1 cellular context compared by ENCODE assay signal in the genomic region with DNA sequence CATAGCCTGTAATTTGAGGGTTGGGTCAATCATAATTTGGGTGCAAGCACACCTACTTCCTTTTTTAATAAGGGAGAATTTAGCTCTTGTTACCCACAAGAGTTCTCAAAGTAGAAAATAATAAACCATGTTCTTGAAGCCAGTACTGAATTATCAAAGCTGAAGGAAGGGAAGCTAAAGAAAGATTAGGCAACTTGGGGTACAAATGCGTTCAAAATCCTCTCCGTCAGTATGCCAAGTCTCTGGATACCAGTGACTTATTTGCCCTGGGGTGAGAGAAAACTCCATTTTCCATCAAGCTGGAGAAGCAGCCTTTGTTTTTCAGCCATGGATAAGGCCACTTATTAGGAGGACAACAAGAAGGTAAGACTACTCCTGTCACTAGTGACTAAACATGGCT.
A peak's percentile ranks its signal among the peaks of the same experiment; 100 is the strongest.
TF ChIP-seq lines count a peak whose summit lies in the region.

No MANE protein-coding gene starts in this region.

TF ChIP-seq in K562, 482 proteins besides CTCF, POLR2A, EP300 and RAD21 (continues in another document):
- no peak for TF ChIP-seq ZNF174 (CRISPR knock-in tag; IDR thresholded peaks at IDR 0.05)
- TF ChIP-seq ZNF766 (CRISPR knock-in tag; conservative IDR thresholded peaks at IDR 0.05) = peak; percentile 15; the same call in 1 of the 2 replicates
- TF ChIP-seq, protein P1, sequence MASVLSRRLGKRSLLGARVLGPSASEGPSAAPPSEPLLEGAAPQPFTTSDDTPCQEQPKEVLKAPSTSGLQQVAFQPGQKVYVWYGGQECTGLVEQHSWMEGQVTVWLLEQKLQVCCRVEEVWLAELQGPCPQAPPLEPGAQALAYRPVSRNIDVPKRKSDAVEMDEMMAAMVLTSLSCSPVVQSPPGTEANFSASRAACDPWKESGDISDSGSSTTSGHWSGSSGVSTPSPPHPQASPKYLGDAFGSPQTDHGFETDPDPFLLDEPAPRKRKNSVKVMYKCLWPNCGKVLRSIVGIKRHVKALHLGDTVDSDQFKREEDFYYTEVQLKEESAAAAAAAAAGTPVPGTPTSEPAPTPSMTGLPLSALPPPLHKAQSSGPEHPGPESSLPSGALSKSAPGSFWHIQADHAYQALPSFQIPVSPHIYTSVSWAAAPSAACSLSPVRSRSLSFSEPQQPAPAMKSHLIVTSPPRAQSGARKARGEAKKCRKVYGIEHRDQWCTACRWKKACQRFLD (CRISPR knock-in tag; IDR thresholded peaks at IDR 0.05) = peak; percentile 9; the same call in 1 of the 2 replicates
- no peak for TF ChIP-seq NFYB (IDR thresholded peaks at IDR 0.05; ENCODE audit: extremely low read depth, insufficient read length)
- TF ChIP-seq, protein P2, sequence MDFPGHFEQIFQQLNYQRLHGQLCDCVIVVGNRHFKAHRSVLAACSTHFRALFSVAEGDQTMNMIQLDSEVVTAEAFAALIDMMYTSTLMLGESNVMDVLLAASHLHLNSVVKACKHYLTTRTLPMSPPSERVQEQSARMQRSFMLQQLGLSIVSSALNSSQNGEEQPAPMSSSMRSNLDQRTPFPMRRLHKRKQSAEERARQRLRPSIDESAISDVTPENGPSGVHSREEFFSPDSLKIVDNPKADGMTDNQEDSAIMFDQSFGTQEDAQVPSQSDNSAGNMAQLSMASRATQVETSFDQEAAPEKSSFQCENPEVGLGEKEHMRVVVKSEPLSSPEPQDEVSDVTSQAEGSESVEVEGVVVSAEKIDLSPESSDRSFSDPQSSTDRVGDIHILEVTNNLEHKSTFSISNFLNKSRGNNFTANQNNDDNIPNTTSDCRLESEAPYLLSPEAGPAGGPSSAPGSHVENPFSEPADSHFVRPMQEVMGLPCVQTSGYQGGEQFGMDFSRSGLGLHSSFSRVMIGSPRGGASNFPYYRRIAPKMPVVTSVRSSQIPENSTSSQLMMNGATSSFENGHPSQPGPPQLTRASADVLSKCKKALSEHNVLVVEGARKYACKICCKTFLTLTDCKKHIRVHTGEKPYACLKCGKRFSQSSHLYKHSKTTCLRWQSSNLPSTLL (IDR thresholded peaks at IDR 0.05) = no peak
- no peak for TF ChIP-seq NFE2 (IDR thresholded peaks at IDR 0.05; ENCODE audit: low read depth)
- TF ChIP-seq CEBPG (CRISPR knock-in tag; IDR thresholded peaks at IDR 0.05) = no peak
- TF ChIP-seq CEBPG (tag; conservative IDR thresholded peaks at IDR 0.05 in 1 of 2, IDR thresholded peaks at IDR 0.05 in 1 of 2) = 0 out of 4 replicates have a peak, but pooled peaks of 1 of the 2 experiments have one; percentile 3
- TF ChIP-seq, protein P3, sequence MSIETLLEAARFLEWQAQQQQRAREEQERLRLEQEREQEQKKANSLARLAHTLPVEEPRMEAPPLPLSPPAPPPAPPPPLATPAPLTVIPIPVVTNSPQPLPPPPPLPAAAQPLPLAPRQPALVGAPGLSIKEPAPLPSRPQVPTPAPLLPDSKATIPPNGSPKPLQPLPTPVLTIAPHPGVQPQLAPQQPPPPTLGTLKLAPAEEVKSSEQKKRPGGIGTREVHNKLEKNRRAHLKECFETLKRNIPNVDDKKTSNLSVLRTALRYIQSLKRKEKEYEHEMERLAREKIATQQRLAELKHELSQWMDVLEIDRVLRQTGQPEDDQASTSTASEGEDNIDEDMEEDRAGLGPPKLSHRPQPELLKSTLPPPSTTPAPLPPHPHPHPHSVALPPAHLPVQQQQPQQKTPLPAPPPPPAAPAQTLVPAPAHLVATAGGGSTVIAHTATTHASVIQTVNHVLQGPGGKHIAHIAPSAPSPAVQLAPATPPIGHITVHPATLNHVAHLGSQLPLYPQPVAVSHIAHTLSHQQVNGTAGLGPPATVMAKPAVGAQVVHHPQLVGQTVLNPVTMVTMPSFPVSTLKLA (conservative IDR thresholded peaks at IDR 0.05) = no peak
- no peak for TF ChIP-seq RBM34 (IDR thresholded peaks at IDR 0.05; ENCODE audit: borderline replicate concordance, insufficient read depth, low read length)
- TF ChIP-seq PURB (CRISPR knock-in tag; IDR thresholded peaks at IDR 0.05; ENCODE audit: low read depth) = no peak
- no peak for TF ChIP-seq MAFF (IDR thresholded peaks at IDR 0.05; ENCODE audit: low read length)
- no peak for TF ChIP-seq TRIM24 (IDR thresholded peaks at IDR 0.05)
- TF ChIP-seq, protein P4, sequence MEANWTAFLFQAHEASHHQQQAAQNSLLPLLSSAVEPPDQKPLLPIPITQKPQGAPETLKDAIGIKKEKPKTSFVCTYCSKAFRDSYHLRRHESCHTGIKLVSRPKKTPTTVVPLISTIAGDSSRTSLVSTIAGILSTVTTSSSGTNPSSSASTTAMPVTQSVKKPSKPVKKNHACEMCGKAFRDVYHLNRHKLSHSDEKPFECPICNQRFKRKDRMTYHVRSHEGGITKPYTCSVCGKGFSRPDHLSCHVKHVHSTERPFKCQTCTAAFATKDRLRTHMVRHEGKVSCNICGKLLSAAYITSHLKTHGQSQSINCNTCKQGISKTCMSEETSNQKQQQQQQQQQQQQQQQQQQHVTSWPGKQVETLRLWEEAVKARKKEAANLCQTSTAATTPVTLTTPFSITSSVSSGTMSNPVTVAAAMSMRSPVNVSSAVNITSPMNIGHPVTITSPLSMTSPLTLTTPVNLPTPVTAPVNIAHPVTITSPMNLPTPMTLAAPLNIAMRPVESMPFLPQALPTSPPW (CRISPR knock-in tag; IDR thresholded peaks at IDR 0.05) = peak; percentile 20
- TF ChIP-seq, protein P5, sequence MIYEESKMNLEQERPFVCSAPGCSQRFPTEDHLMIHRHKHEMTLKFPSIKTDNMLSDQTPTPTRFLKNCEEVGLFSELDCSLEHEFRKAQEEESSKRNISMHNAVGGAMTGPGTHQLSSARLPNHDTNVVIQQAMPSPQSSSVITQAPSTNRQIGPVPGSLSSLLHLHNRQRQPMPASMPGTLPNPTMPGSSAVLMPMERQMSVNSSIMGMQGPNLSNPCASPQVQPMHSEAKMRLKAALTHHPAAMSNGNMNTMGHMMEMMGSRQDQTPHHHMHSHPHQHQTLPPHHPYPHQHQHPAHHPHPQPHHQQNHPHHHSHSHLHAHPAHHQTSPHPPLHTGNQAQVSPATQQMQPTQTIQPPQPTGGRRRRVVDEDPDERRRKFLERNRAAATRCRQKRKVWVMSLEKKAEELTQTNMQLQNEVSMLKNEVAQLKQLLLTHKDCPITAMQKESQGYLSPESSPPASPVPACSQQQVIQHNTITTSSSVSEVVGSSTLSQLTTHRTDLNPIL (CRISPR knock-in tag; IDR thresholded peaks at IDR 0.05) = no peak
- TF ChIP-seq NFXL1 (CRISPR knock-in tag; IDR thresholded peaks at IDR 0.05) = no peak
- no peak for TF ChIP-seq BDP1 (IDR thresholded peaks at IDR 0.05; ENCODE audit: insufficient read depth, insufficient read length)
- TF ChIP-seq, protein P6, sequence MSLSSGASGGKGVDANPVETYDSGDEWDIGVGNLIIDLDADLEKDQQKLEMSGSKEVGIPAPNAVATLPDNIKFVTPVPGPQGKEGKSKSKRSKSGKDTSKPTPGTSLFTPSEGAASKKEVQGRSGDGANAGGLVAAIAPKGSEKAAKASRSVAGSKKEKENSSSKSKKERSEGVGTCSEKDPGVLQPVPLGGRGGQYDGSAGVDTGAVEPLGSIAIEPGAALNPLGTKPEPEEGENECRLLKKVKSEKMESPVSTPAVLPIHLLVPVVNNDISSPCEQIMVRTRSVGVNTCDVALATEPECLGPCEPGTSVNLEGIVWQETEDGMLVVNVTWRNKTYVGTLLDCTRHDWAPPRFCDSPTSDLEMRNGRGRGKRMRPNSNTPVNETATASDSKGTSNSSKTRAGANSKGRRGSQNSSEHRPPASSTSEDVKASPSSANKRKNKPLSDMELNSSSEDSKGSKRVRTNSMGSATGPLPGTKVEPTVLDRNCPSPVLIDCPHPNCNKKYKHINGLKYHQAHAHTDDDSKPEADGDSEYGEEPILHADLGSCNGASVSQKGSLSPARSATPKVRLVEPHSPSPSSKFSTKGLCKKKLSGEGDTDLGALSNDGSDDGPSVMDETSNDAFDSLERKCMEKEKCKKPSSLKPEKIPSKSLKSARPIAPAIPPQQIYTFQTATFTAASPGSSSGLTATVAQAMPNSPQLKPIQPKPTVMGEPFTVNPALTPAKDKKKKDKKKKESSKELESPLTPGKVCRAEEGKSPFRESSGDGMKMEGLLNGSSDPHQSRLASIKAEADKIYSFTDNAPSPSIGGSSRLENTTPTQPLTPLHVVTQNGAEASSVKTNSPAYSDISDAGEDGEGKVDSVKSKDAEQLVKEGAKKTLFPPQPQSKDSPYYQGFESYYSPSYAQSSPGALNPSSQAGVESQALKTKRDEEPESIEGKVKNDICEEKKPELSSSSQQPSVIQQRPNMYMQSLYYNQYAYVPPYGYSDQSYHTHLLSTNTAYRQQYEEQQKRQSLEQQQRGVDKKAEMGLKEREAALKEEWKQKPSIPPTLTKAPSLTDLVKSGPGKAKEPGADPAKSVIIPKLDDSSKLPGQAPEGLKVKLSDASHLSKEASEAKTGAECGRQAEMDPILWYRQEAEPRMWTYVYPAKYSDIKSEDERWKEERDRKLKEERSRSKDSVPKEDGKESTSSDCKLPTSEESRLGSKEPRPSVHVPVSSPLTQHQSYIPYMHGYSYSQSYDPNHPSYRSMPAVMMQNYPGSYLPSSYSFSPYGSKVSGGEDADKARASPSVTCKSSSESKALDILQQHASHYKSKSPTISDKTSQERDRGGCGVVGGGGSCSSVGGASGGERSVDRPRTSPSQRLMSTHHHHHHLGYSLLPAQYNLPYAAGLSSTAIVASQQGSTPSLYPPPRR (CRISPR knock-in tag; IDR thresholded peaks at IDR 0.05; ENCODE audit: borderline replicate concordance) = no peak
- TF ChIP-seq ZNF589 (CRISPR knock-in tag; IDR thresholded peaks at IDR 0.05; ENCODE audit: low read depth) = peak; percentile 61; the same call in 1 of the 2 replicates
- TF ChIP-seq ZNF695 (CRISPR knock-in tag; IDR thresholded peaks at IDR 0.05) = no peak
- peak; percentile 73; the same call in 1 of the 2 replicates for TF ChIP-seq ZNF584 (CRISPR knock-in tag; IDR thresholded peaks at IDR 0.05; ENCODE audit: low read depth)
- no peak for TF ChIP-seq PTTG1 (tag; IDR thresholded peaks at IDR 0.05; ENCODE audit: low read depth)
- no peak for TF ChIP-seq NFIC (IDR thresholded peaks at IDR 0.05)
- no peak for TF ChIP-seq U2AF1 (optimal IDR thresholded peaks at IDR 0.05; ENCODE audit: low read depth, low read length)
- TF ChIP-seq, protein P7, sequence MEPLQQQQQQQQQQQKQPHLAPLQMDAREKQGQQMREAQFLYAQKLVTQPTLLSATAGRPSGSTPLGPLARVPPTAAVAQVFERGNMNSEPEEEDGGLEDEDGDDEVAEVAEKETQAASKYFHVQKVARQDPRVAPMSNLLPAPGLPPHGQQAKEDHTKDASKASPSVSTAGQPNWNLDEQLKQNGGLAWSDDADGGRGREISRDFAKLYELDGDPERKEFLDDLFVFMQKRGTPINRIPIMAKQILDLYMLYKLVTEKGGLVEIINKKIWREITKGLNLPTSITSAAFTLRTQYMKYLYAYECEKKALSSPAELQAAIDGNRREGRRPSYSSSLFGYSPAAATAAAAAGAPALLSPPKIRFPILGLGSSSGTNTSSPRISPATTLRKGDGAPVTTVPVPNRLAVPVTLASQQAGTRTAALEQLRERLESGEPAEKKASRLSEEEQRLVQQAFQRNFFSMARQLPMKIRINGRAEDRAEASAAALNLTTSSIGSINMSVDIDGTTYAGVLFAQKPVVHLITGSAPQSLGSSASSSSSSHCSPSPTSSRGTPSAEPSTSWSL (CRISPR knock-in tag; IDR thresholded peaks at IDR 0.05; ENCODE audit: borderline replicate concordance) = no peak
- TF ChIP-seq ZNF184 (CRISPR knock-in tag; IDR thresholded peaks at IDR 0.05) = no peak
- TF ChIP-seq ZNF444 (CRISPR knock-in tag; IDR thresholded peaks at IDR 0.05) = no peak
- peak; percentile 2; the same call in 1 of the 2 replicates for TF ChIP-seq DPF2 (IDR thresholded peaks at IDR 0.05)
- TF ChIP-seq ATF1 (CRISPR knock-in tag; IDR thresholded peaks at IDR 0.05) = no peak
- TF ChIP-seq ATF1 (tag; IDR thresholded peaks at IDR 0.05) = peak; percentile 54
- TF ChIP-seq, protein P8, sequence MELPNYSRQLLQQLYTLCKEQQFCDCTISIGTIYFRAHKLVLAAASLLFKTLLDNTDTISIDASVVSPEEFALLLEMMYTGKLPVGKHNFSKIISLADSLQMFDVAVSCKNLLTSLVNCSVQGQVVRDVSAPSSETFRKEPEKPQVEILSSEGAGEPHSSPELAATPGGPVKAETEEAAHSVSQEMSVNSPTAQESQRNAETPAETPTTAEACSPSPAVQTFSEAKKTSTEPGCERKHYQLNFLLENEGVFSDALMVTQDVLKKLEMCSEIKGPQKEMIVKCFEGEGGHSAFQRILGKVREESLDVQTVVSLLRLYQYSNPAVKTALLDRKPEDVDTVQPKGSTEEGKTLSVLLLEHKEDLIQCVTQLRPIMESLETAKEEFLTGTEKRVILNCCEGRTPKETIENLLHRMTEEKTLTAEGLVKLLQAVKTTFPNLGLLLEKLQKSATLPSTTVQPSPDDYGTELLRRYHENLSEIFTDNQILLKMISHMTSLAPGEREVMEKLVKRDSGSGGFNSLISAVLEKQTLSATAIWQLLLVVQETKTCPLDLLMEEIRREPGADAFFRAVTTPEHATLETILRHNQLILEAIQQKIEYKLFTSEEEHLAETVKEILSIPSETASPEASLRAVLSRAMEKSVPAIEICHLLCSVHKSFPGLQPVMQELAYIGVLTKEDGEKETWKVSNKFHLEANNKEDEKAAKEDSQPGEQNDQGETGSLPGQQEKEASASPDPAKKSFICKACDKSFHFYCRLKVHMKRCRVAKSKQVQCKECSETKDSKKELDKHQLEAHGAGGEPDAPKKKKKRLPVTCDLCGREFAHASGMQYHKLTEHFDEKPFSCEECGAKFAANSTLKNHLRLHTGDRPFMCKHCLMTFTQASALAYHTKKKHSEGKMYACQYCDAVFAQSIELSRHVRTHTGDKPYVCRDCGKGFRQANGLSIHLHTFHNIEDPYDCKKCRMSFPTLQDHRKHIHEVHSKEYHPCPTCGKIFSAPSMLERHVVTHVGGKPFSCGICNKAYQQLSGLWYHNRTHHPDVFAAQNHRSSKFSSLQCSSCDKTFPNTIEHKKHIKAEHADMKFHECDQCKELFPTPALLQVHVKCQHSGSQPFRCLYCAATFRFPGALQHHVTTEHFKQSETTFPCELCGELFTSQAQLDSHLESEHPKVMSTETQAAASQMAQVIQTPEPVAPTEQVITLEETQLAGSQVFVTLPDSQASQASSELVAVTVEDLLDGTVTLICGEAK (IDR thresholded peaks at IDR 0.05) = 0 out of 2 replicates have a peak, but pooled peaks have one; percentile 1
- TF ChIP-seq, protein P8 (CRISPR knock-in tag; IDR thresholded peaks at IDR 0.05) = no peak
